In the genomic region with DNA sequence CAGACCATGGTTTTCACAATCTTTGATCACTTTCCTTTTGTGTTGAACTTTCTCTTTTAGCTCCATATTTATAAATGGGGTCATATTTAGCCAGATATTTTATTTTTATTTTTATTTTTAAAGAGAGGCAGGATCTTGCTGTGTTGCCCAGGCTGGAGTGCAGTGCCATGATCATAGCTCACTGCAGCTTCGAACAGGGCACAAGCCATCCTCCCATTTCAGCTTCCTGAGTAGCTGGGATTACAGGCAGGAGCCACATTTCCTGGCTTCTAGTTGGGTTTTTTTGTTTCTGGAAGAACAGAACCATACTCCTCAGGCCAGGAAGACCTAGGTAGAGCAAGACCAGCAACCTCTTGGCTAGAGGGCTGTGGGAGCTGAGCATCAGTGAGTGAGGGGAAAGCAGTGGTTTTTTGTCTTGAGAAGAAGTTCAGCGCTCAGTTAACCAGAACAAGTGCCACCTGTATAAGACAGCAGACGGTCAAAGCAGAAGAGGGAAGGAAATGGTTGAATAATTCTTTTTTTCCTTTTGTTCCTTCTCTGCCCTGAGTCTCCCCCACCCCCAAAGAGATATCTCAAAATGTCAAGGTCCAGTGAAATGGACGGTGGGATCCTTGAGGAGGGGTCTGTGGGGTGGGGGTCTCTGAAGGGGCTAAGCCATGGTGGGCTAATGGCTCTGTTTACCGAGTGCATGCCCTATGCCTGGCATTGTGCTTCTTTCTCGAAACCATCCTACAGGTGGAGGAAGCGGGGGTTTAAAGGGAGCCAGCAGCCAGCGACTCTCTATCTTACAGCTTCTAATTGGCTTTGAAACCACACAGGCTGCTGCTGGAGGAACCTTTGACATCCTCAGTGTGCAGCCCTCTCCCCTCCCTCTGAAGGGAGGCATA, we compare ENCODE assay signal across 10 cellular contexts.
DNase-seq lines count a peak whose midpoint lies in the region; ATAC-seq and TF ChIP-seq lines count a peak whose summit lies in the region.
"Had no signal": no experiment of that assay in that cellular context is flagged by ENCODE, and none has a peak within 500 bp of the region (broad histone marks: within the 10 kb centered on the region; RNA-seq: fewer than 3 reads in every experiment).

No MANE protein-coding gene starts in this region.

- H3K9me3 ChIP-seq in SU-DHL-6 (ENCODE audit: insufficient read depth, low read length): no peaks in the 10 kb centered on the region
- H3K9me3 ChIP-seq: colonic mucosa had no signal

- peaks cover 24% of the 10 kb centered on the region for H3K4me1 Mint-ChIP-seq in mesothelial cell of epicardium

- peak overlapping the region; percentile 96 for H3K27ac ChIP-seq in C4-2B
- H3K27ac ChIP-seq in SU-DHL-6 (ENCODE audit: low read depth, low read length): peak overlapping the region; percentile 31; the same call in 1 of the 2 replicates
- H3K27ac ChIP-seq: colonic mucosa had no signal

- no peaks in the 10 kb centered on the region for H3K27me3 ChIP-seq in SU-DHL-6 (ENCODE audit: low read length)
- H3K27me3 ChIP-seq: colonic mucosa had no signal

- H3K4me2 ChIP-seq in SU-DHL-6 (ENCODE audit: low read depth, low read length, poor library complexity, severe bottlenecking): peak overlapping the region; percentile 46

- DNase-seq in mesothelial cell of epicardium (ENCODE audit: low spot score in 2 of 2, unreplicated experiment in 2 of 2): no peak
- no peak for DNase-seq in pons (ENCODE audit: low spot score)
- DNase-seq in NCI-H1930 (lab: John Stamatoyannopoulos, UW): no peak
- no peak for DNase-seq in NCI-H748 treated with DMSO at 0.1 percent for 48 hours (lab: John Stamatoyannopoulos, UW)
- DNase-seq: colonic mucosa, NCI-H1417 treated with DMSO at 0.1 percent for 48 hours had no signal

- no peaks in the 10 kb centered on the region for H3K9me3 Mint-ChIP-seq in mesothelial cell of epicardium

- ATAC-seq in GM18909 (IDR thresholded peaks at IDR 0.05; ENCODE audit: poor library complexity, unreplicated experiment) (peak; percentile 51), HG03045 (IDR thresholded peaks at IDR 0.05; ENCODE audit: unreplicated experiment) (no peak)

- H3K36me3 ChIP-seq in SU-DHL-6 (ENCODE audit: low read length): no peaks in the 10 kb centered on the region
- H3K36me3 ChIP-seq: colonic mucosa had no signal

- no peaks in the 10 kb centered on the region for H3K36me3 Mint-ChIP-seq in mesothelial cell of epicardium

- no peaks in the 10 kb centered on the region for H3K79me2 ChIP-seq in SU-DHL-6 (ENCODE audit: insufficient read depth, low read length)

- no peaks in the 10 kb centered on the region for H3K27me3 Mint-ChIP-seq in mesothelial cell of epicardium (ENCODE audit: low read depth)

- no peak overlapping the region for H3K4me3 Mint-ChIP-seq in mesothelial cell of epicardium

- no peak overlapping the region for H3K9ac ChIP-seq in SU-DHL-6 (ENCODE audit: low read length)

- 0 out of 2 replicates have a peak, but pooled peaks cover 3% of the 10 kb centered on the region for H3F3A ChIP-seq in SU-DHL-6 (ENCODE audit: insufficient read depth)

- no peaks in the 10 kb centered on the region for H4K20me1 ChIP-seq in SU-DHL-6 (ENCODE audit: low read depth, low read length)

- no peak for TF ChIP-seq CTCF in C4-2B (conservative IDR thresholded peaks at IDR 0.05)
- no peak for TF ChIP-seq CTCF in SU-DHL-6 (IDR thresholded peaks at IDR 0.05; ENCODE audit: insufficient read depth, low read length, poor library complexity, severe bottlenecking)
- TF ChIP-seq CTCF in mesothelial cell of epicardium (IDR thresholded peaks at IDR 0.05; ENCODE audit: unreplicated experiment): no peak

- H2AFZ ChIP-seq in SU-DHL-6 (ENCODE audit: low read depth, low read length, severe bottlenecking): no peak overlapping the region

- H3K27ac Mint-ChIP-seq in mesothelial cell of epicardium: peak overlapping the region; percentile 85

- H3K4me3 ChIP-seq in SU-DHL-6 (ENCODE audit: insufficient read depth, low read length, poor library complexity, severe bottlenecking): no peak overlapping the region
- H3K4me3 ChIP-seq: colonic mucosa had no signal

- H3K9me2 ChIP-seq in SU-DHL-6 (replicated peaks; ENCODE audit: insufficient read depth, low read length): no peaks in the 10 kb centered on the region
